In genomic region chr6:152981989-152982767, GRCh38 we compare ENCODE assay signal across 1 cellular context.
TF ChIP-seq lines count a peak whose summit lies in the region.

No MANE protein-coding gene starts in this region.

TF ChIP-seq in HepG2, 621 proteins besides CTCF, POLR2A, EP300 and RAD21 (continued from another document):
- peak; percentile 3 for TF ChIP-seq YY1 (IDR thresholded peaks at IDR 0.05; ENCODE audit: insufficient read depth, insufficient replicate concordance, low read depth, low read length)
- peak; percentile 57 for TF ChIP-seq MED8 (CRISPR knock-in tag; IDR thresholded peaks at IDR 0.05; ENCODE audit: insufficient replicate concordance)
- no peak for TF ChIP-seq ZNF577 (CRISPR knock-in tag; IDR thresholded peaks at IDR 0.05; ENCODE audit: borderline replicate concordance, low read depth)
- TF ChIP-seq SKIL (CRISPR knock-in tag; IDR thresholded peaks at IDR 0.05; ENCODE audit: borderline replicate concordance), result no peak
- no peak for TF ChIP-seq ZNF383 (CRISPR knock-in tag; IDR thresholded peaks at IDR 0.05; ENCODE audit: borderline replicate concordance)
- TF ChIP-seq NFAT5 (CRISPR knock-in tag; IDR thresholded peaks at IDR 0.05), result 0 out of 2 replicates have a peak, but pooled peaks have one; percentile 7
- TF ChIP-seq ZSCAN30 (CRISPR knock-in tag; IDR thresholded peaks at IDR 0.05), result no peak
TF ChIP-seq in HepG2: peak in this region for 31.
